In genomic region chr3:9770276-9770812, GRCh38 we compare ENCODE assay signal across 7 cellular contexts. TPM values are rescaled to one million over a fixed set of nuclear protein-coding genes. Genes with fewer than 3 reads are reported as not detected.
DNase-seq lines count a peak whose midpoint lies in the region; ATAC-seq, FAIRE-seq and TF ChIP-seq lines count a peak whose summit lies in the region.

No MANE protein-coding gene starts in this region.

- H3K27me3 Mint-ChIP-seq in astrocyte (ENCODE audit: low read depth, unreplicated experiment): peaks cover 14% of the 10 kb centered on the region

- H3K27ac ChIP-seq in IMR-90 (ENCODE audit: insufficient read depth, low read length) (peak overlapping the region; percentile 66), astrocyte (ENCODE audit: low read depth, low read length) (no peak overlapping the region)

- H3K4me3 ChIP-seq in IMR-90 (ENCODE audit: insufficient read depth, low read depth, low read length) (peak overlapping the region; percentile 72), astrocyte (ENCODE audit: insufficient read depth, low read depth, low read length) (peak overlapping the region; percentile 58), iPS-11a (ENCODE audit: low read depth, low read length) (peak overlapping the region; percentile 35), skeletal muscle cell (ENCODE audit: low read depth, low read length) (peak overlapping the region; percentile 62)

- peaks cover 8% of the 10 kb centered on the region; the same call in 1 of the 2 replicates for H4K20me1 ChIP-seq in IMR-90 (ENCODE audit: insufficient read depth, low read length)
- H4K20me1 ChIP-seq in astrocyte (ENCODE audit: insufficient read depth, low read length): peaks cover 11% of the 10 kb centered on the region

- peak overlapping the region; percentile 98 for H3K4me2 ChIP-seq in IMR-90 (ENCODE audit: low read depth, low read length)
- peak overlapping the region; percentile 97 for H3K4me2 ChIP-seq in astrocyte (ENCODE audit: low read length)

- H3K18ac ChIP-seq in IMR-90 (ENCODE audit: low read depth, low read length): peak overlapping the region; percentile 87

- POLR2A ChIA-PET in IMR-90 (lab: Charles Lee; ENCODE audit: unreplicated experiment): no interaction called here

- FAIRE-seq in astrocyte (lab: Jason Lieb, UNC): no peak

- CTCF ChIA-PET in IMR-90 (lab: Yijun Ruan, JAX): no interaction called here

- intact Hi-C loops in IMR-90 (cut with micrococcal nuclease): no loop called here

- H3K79me2 ChIP-seq in astrocyte (ENCODE audit: insufficient read depth, low read length): peaks cover 6% of the 10 kb centered on the region

- no peak overlapping the region; the same call in 2 of the 3 replicates for H2BK15ac ChIP-seq in IMR-90 (ENCODE audit: low read depth, low read length)

- no peak for TF ChIP-seq POLR2A in IMR-90 (IDR thresholded peaks at IDR 0.05; ENCODE audit: low read depth, low read length)

- peak overlapping the region; percentile 42 for H2BK5ac ChIP-seq in IMR-90 (ENCODE audit: low read depth, low read length, poor library complexity, severe bottlenecking)

- no TSS peak for BruUV-seq in IMR-90 (replicated peaks; lab: Mats Ljungman, UMichigan)

- 0 out of 2 replicates have a peak, but pooled peaks cover 1% of the 10 kb centered on the region for H3K36me3 ChIP-seq in IMR-90 (ENCODE audit: control insufficient read depth, insufficient read depth, low read length)
- H3K36me3 ChIP-seq in astrocyte (ENCODE audit: insufficient read depth, low read length): no peaks in the 10 kb centered on the region

- peaks cover 11% of the 10 kb centered on the region for H3K36me3 Mint-ChIP-seq in astrocyte (ENCODE audit: low read depth, unreplicated experiment)

- dilution Hi-C loops in IMR-90 (cut with HindIII; ENCODE audit: low sequenced_read_pairs, unreplicated experiment): no loop called here

- in situ Hi-C loops in IMR-90 (cut with MboI; ENCODE audit: low sequenced_read_pairs): no loop called here

- H3K27ac Mint-ChIP-seq in astrocyte (ENCODE audit: unreplicated experiment): no peak overlapping the region

- peak overlapping the region; percentile 68; the same call in 1 of the 2 replicates for H3K56ac ChIP-seq in IMR-90 (ENCODE audit: extremely low read depth, insufficient read depth, low read length)

- H3K9me3 Mint-ChIP-seq in astrocyte (ENCODE audit: unreplicated experiment): no peaks in the 10 kb centered on the region

- peak overlapping the region; percentile 75 for H2AK5ac ChIP-seq in IMR-90 (ENCODE audit: low read depth, low read length)

- DNase-seq in IMR-90 (no peak), astrocyte (ENCODE audit: low read depth) (no peak), skeletal muscle cell (ENCODE audit: low read depth) (no peak), NAMALWA (ENCODE audit: low spot score) (no peak), COLO668 (lab: John Stamatoyannopoulos, UW; ENCODE audit: unreplicated experiment) (no peak)

- no peak overlapping the region for H2BK20ac ChIP-seq in IMR-90 (ENCODE audit: low read depth, low read length)

- peak overlapping the region; percentile 88 for H3K9ac ChIP-seq in IMR-90 (ENCODE audit: low read depth, low read length)
- H3K9ac ChIP-seq in astrocyte (ENCODE audit: low read length): peak overlapping the region; percentile 75

- H3K79me1 ChIP-seq in IMR-90 (ENCODE audit: low read depth in 1 of 2, low read length in 2 of 2): peaks cover 16 to 43% of the 10 kb centered on the region in 2 experiments; a peak in 3 of 4 replicates

- H3K4me1 ChIP-seq in IMR-90 (ENCODE audit: control insufficient read depth, insufficient read depth, low read length) (peaks cover 27% of the 10 kb centered on the region), astrocyte (ENCODE audit: insufficient read depth, low read length) (peaks cover 7% of the 10 kb centered on the region)

- peaks cover 6% of the 10 kb centered on the region for H3K4me1 Mint-ChIP-seq in astrocyte (ENCODE audit: low read depth, unreplicated experiment)

- WGBS in IMR-90 (ENCODE audit: extremely low coverage in 2 of 2, insufficient read length in 1 of 2), 2 experiments: no CpG with 5 or more reads among the region's 15 CpGs

- H2BK120ac ChIP-seq in IMR-90 (ENCODE audit: low read depth, low read length): peak overlapping the region; percentile 39; the same call in 1 of the 2 replicates

- peak overlapping the region; percentile 98 for H2AFZ ChIP-seq in IMR-90 (replicated peaks; ENCODE audit: low read length, poor library complexity)
- peak overlapping the region; percentile 86 for H2AFZ ChIP-seq in astrocyte (ENCODE audit: low read depth, low read length)

- TF ChIP-seq RAD21 in IMR-90 (IDR thresholded peaks at IDR 0.05; ENCODE audit: low read length): no peak

- peak overlapping the region; percentile 54 for H3K14ac ChIP-seq in IMR-90 (replicated peaks; ENCODE audit: low read depth, low read length)

- peak overlapping the region; percentile 87 for H2AK9ac ChIP-seq in IMR-90 (replicated peaks; ENCODE audit: low read depth, low read length, poor library complexity)

- H3K9me1 ChIP-seq in IMR-90 (ENCODE audit: insufficient read depth, low read length): peaks cover 27% of the 10 kb centered on the region

- TF ChIP-seq CTCF in IMR-90 (conservative IDR thresholded peaks at IDR 0.05; ENCODE audit: low read depth, low read length) (no peak), astrocyte (IDR thresholded peaks at IDR 0.05; ENCODE audit: insufficient read depth, low read depth, low read length) (no peak)

- H3K9me3 ChIP-seq in IMR-90 (ENCODE audit: control insufficient read depth, insufficient read depth, low read length) (no peaks in the 10 kb centered on the region), astrocyte (ENCODE audit: insufficient read depth, low read depth, low read length) (no peaks in the 10 kb centered on the region)

- H3K23ac ChIP-seq in IMR-90 (ENCODE audit: low read depth, low read length): peak overlapping the region; percentile 39; the same call in 1 of the 2 replicates

- H3K27me3 ChIP-seq in IMR-90 (ENCODE audit: control insufficient read depth, insufficient read depth, low read length): no peaks in the 10 kb centered on the region
- H3K27me3 ChIP-seq in astrocyte (ENCODE audit: insufficient read depth, low read length): no peaks in the 10 kb centered on the region

- no peak overlapping the region for H3K4me3 Mint-ChIP-seq in astrocyte (ENCODE audit: unreplicated experiment)

- peak overlapping the region; percentile 78 for H3K4ac ChIP-seq in IMR-90 (ENCODE audit: low read depth, low read length)

- peak overlapping the region; percentile 86 for H4K5ac ChIP-seq in IMR-90 (ENCODE audit: low read depth, low read length)

- ATAC-seq in IMR-90 (ENCODE audit: low read depth): peak; percentile 2; the same call in 1 of the 2 replicates
- no peak for ATAC-seq in HG02588 (IDR thresholded peaks at IDR 0.05; ENCODE audit: unreplicated experiment)

- H4K8ac ChIP-seq in IMR-90 (ENCODE audit: low read depth in 2 of 2, low read length in 2 of 2): peak overlapping the region; percentile 76 to 94; a peak in 3 of 4 replicates

- peak overlapping the region; percentile 80 for H4K91ac ChIP-seq in IMR-90 (ENCODE audit: insufficient read depth, low read depth, low read length)

TF ChIP-seq in IMR-90, 13 proteins besides CTCF, POLR2A, EP300 and RAD21 (continues in another document):
- no peak for TF ChIP-seq RCOR1 (IDR thresholded peaks at IDR 0.05; ENCODE audit: insufficient replicate concordance, low read length)
- TF ChIP-seq USF2 (IDR thresholded peaks at IDR 0.05; ENCODE audit: low read depth, low read length): peak; percentile 73
- TF ChIP-seq BHLHE40 (IDR thresholded peaks at IDR 0.05; ENCODE audit: low read depth, low read length): peak; percentile 50; the same call in 1 of the 2 replicates
- no peak for TF ChIP-seq RFX5 (IDR thresholded peaks at IDR 0.05; ENCODE audit: low read depth, low read length)
- no peak for TF ChIP-seq CEBPB (IDR thresholded peaks at IDR 0.05; ENCODE audit: low read depth, low read length)
- TF ChIP-seq MAZ (IDR thresholded peaks at IDR 0.05; ENCODE audit: borderline replicate concordance, low read depth, low read length): no peak

RNA-seq across cellular contexts. Expression of gene CAMK1, which starts 0.6 kb away (rescaled TPM):
- total RNA-seq in IMR-90 (2012; rRNA removed): 28.9 and 33.3 TPM in 2 replicates
- polyA plus RNA-seq in IMR-90 (2012; rRNA removed): 36.4 and 41.2 TPM in 2 replicates
- 41.3 and 45.9 TPM in 2 replicates for polyA plus RNA-seq in IMR-90 (2012; cell fraction: cytosol; rRNA removed)
- polyA plus RNA-seq in IMR-90 (2012; cell fraction: nucleus; rRNA removed; ENCODE audit: low replicate concordance): 22.2 and 41.7 TPM in 2 replicates
- total RNA-seq in astrocyte: 5.1 and 7.1 TPM in 2 replicates

RNA-seq across cellular contexts. Expression of gene OGG1, which starts 20.6 kb away (rescaled TPM):
- total RNA-seq in IMR-90 (2012; rRNA removed) (14.9 and 15.8 TPM in 2 replicates), astrocyte (15.3 and 17.9 TPM in 2 replicates)
- polyA plus RNA-seq in IMR-90 (2012; rRNA removed): 25.6 and 28.2 TPM in 2 replicates
- 24.6 and 29.1 TPM in 2 replicates for polyA plus RNA-seq in IMR-90 (2012; cell fraction: cytosol; rRNA removed)
- polyA plus RNA-seq in IMR-90 (2012; cell fraction: nucleus; rRNA removed; ENCODE audit: low replicate concordance): 30.2 and 34.3 TPM in 2 replicates

RNA-seq across cellular contexts. Expression of gene TADA3, which starts 21.9 kb away (rescaled TPM):
- total RNA-seq in IMR-90 (2012; rRNA removed) (69.7 and 83.0 TPM in 2 replicates), astrocyte (54.5 and 58.7 TPM in 2 replicates)
- 68.0 and 69.7 TPM in 2 replicates for polyA plus RNA-seq in IMR-90 (2012; rRNA removed)
- 67.8 and 79.3 TPM in 2 replicates for polyA plus RNA-seq in IMR-90 (2012; cell fraction: cytosol; rRNA removed)
- polyA plus RNA-seq in IMR-90 (2012; cell fraction: nucleus; rRNA removed; ENCODE audit: low replicate concordance): 37.7 and 38.4 TPM in 2 replicates

RNA-seq across cellular contexts. Expression of gene ARPC4, which starts 22.5 kb away (rescaled TPM):
- 383 and 405 TPM in 2 replicates for total RNA-seq in IMR-90 (2012; rRNA removed)
- polyA plus RNA-seq in IMR-90 (2012; rRNA removed): 160 and 188 TPM in 2 replicates
- polyA plus RNA-seq in IMR-90 (2012; cell fraction: cytosol; rRNA removed): 123 and 177 TPM in 2 replicates
- polyA plus RNA-seq in IMR-90 (2012; cell fraction: nucleus; rRNA removed; ENCODE audit: low replicate concordance): 64.3 and 102 TPM in 2 replicates
- 187 and 205 TPM in 2 replicates for total RNA-seq in astrocyte

RNA-seq across cellular contexts. Expression of gene BRPF1, which starts 38.8 kb away (rescaled TPM):
- 15.6 and 16.4 TPM in 2 replicates for total RNA-seq in IMR-90 (2012; rRNA removed)
- 13.6 and 15.1 TPM in 2 replicates for polyA plus RNA-seq in IMR-90 (2012; rRNA removed)
- polyA plus RNA-seq in IMR-90 (2012; cell fraction: cytosol; rRNA removed): 7.4 and 8.8 TPM in 2 replicates
- polyA plus RNA-seq in IMR-90 (2012; cell fraction: nucleus; rRNA removed; ENCODE audit: low replicate concordance): 24.9 and 42.4 TPM in 2 replicates
- total RNA-seq in astrocyte: 19.5 TPM in 2 replicates
